23 cellular contexts compared by ENCODE assay signal in the genomic region with DNA sequence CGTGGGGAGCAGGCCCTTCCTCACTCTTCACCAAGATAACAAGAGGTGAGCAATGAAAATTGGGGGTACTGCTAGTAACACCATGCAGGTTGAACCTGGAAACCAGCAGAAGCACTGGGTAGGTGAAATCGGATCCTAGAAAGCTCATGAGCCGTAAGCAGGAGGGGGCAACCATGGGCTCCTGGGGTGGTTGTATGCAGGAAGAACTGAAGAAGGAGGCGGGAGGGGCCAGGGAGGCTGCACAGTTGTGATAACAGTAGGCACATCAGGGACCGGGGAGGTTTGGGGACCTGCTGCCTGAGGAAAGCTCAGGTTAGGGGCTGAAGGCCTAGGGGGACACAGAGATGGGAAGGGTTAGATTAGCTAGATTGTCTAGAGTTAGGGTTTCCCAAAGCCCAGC. TPM values are rescaled to one million over a fixed set of nuclear protein-coding genes. Genes with fewer than 3 reads are reported as not detected.
A peak's percentile ranks its signal among the peaks of the same experiment; 100 is the strongest.
DNase-seq lines count a peak whose midpoint lies in the region; ATAC-seq and TF ChIP-seq lines count a peak whose summit lies in the region.
"Had no signal": no experiment of that assay in that cellular context is flagged by ENCODE, and none has a peak within 500 bp of the region (broad histone marks: within the 10 kb centered on the region; RNA-seq: fewer than 3 reads in every experiment).

No MANE protein-coding gene starts in this region.

- ATAC-seq in T-cell (replicated peaks in 1 of 4) (no peak), HG03045 (IDR thresholded peaks at IDR 0.05; ENCODE audit: unreplicated experiment) (no peak), GM18502 (IDR thresholded peaks at IDR 0.05; ENCODE audit: poor library complexity, unreplicated experiment) (no peak)
- ATAC-seq: GM12878, GM23338 had no signal

- CTCF ChIA-PET in activated CD4-positive, alpha-beta memory T cell treated with anti-CD3 and anti-CD28 coated beads for 36 hours (lab: Charles Lee): no interaction called here
- CTCF ChIA-PET in activated CD4-positive, alpha-beta memory T cell treated with anti-CD3 and anti-CD28 coated beads, Interleukin-2, amount 10 ng/mL, durations not matched to agents 7 days and 5 days (lab: Charles Lee): interaction anchor here (1.7 kb wide), 1 partner anchor 266 kb away, joined by 3 read pairs; no protein-coding TSS in a partner anchor
- CTCF ChIA-PET in T-cell (lab: Charles Lee): no interaction called here

- intact Hi-C loops in activated CD4-positive, alpha-beta memory T cell treated with anti-CD3 and anti-CD28 coated beads for 36 hours (cut with micrococcal nuclease): no loop called here

- peak overlapping the region; percentile 36 for H3K27ac Mint-ChIP-seq in activated CD4-positive, alpha-beta memory T cell treated with anti-CD3 and anti-CD28 coated beads for 36 hours
- no peak overlapping the region for H3K27ac Mint-ChIP-seq in activated CD4-positive, alpha-beta memory T cell treated with anti-CD3 and anti-CD28 coated beads, Interleukin-2, amount 10 ng/mL, durations not matched to agents 7 days and 5 days
- H3K27ac Mint-ChIP-seq in T-cell: peak overlapping the region; percentile 28 to 36
- H3K27ac Mint-ChIP-seq in endothelial cell (ENCODE audit: unreplicated experiment): no peak overlapping the region
- H3K27ac Mint-ChIP-seq in type B pancreatic cell: peak overlapping the region; percentile 10
- H3K27ac Mint-ChIP-seq: B cell; CD4-positive, alpha-beta T cell; GM23338 had no signal

- no peak for DNase-seq in activated CD4-positive, alpha-beta memory T cell treated with anti-CD3 and anti-CD28 coated beads for 36 hours
- no peak for DNase-seq in activated CD4-positive, alpha-beta memory T cell treated with anti-CD3 and anti-CD28 coated beads, Interleukin-2, amount 10 ng/mL, durations not matched to agents 7 days and 5 days
- no peak for DNase-seq in T-cell
- DNase-seq in endothelial cell (ENCODE audit: low spot score): no peak
- no peak for DNase-seq in type B pancreatic cell (ENCODE audit: extremely low spot score, unreplicated experiment)
- DNase-seq: CD4-positive, alpha-beta T cell; DMS53; EL; HCEC 1CT; KG1; NCI-H1105 treated with DMSO at 0.1 percent for 48 hours; NCI-H1694; NCI-H2081 treated with DMSO at 0.1 percent for 48 hours; NCI-H510A; NCI-H748 treated with DMSO at 0.1 percent for 48 hours; NK-92 treated with Interleukin-12 subunit alpha and Interleukin-12 subunit beta, amount 100 ng/mL, for 24 hours; Right ventricle myocardium superior had no signal

- no peak overlapping the region for H3K4me3 Mint-ChIP-seq in activated CD4-positive, alpha-beta memory T cell treated with anti-CD3 and anti-CD28 coated beads for 36 hours
- H3K4me3 Mint-ChIP-seq in activated CD4-positive, alpha-beta memory T cell treated with anti-CD3 and anti-CD28 coated beads, Interleukin-2, amount 10 ng/mL, durations not matched to agents 7 days and 5 days: no peak overlapping the region
- H3K4me3 Mint-ChIP-seq in T-cell: no peak overlapping the region
- H3K4me3 Mint-ChIP-seq in endothelial cell (ENCODE audit: unreplicated experiment): peak overlapping the region; percentile 38
- no peak overlapping the region for H3K4me3 Mint-ChIP-seq in type B pancreatic cell
- H3K4me3 Mint-ChIP-seq: B cell; CD4-positive, alpha-beta T cell; GM23338 had no signal

- TF ChIP-seq CTCF in endothelial cell (IDR thresholded peaks at IDR 0.05; ENCODE audit: unreplicated experiment) (no peak), type B pancreatic cell (conservative IDR thresholded peaks at IDR 0.05) (no peak)

- no peaks in the 10 kb centered on the region for H3K27me3 Mint-ChIP-seq in activated CD4-positive, alpha-beta memory T cell treated with anti-CD3 and anti-CD28 coated beads for 36 hours
- no peaks in the 10 kb centered on the region for H3K27me3 Mint-ChIP-seq in activated CD4-positive, alpha-beta memory T cell treated with anti-CD3 and anti-CD28 coated beads, Interleukin-2, amount 10 ng/mL, durations not matched to agents 7 days and 5 days
- H3K27me3 Mint-ChIP-seq in T-cell (no peaks in the 10 kb centered on the region), endothelial cell (ENCODE audit: unreplicated experiment) (peaks cover 4% of the 10 kb centered on the region), type B pancreatic cell (no peaks in the 10 kb centered on the region)
- H3K27me3 Mint-ChIP-seq: B cell; CD4-positive, alpha-beta T cell had no signal

- H3K9me3 Mint-ChIP-seq in activated CD4-positive, alpha-beta memory T cell treated with anti-CD3 and anti-CD28 coated beads for 36 hours: no peaks in the 10 kb centered on the region
- H3K9me3 Mint-ChIP-seq in activated CD4-positive, alpha-beta memory T cell treated with anti-CD3 and anti-CD28 coated beads, Interleukin-2, amount 10 ng/mL, durations not matched to agents 7 days and 5 days: no peaks in the 10 kb centered on the region
- H3K9me3 Mint-ChIP-seq in T-cell (no peaks in the 10 kb centered on the region), endothelial cell (ENCODE audit: unreplicated experiment) (no peaks in the 10 kb centered on the region), type B pancreatic cell (no peaks in the 10 kb centered on the region)
- H3K9me3 Mint-ChIP-seq: CD4-positive, alpha-beta T cell; GM23338 had no signal

- POLR2A ChIA-PET in activated CD4-positive, alpha-beta memory T cell treated with anti-CD3 and anti-CD28 coated beads for 36 hours (lab: Charles Lee): interaction anchor here (0.8 kb wide), 1 partner anchor 54 kb away, joined by 3 read pairs; a partner anchor contains a TSS
- POLR2A ChIA-PET in activated CD4-positive, alpha-beta memory T cell treated with anti-CD3 and anti-CD28 coated beads, Interleukin-2, amount 10 ng/mL, durations not matched to agents 7 days and 5 days (lab: Charles Lee): interaction anchor here (1.1 to 1.9 kb wide), 2 partner anchors 17 to 52 kb away, joined by 3 to 5 read pairs; a partner anchor contains a TSS
- POLR2A ChIA-PET in T-cell (lab: Charles Lee): no interaction called here

- peaks cover 10% of the 10 kb centered on the region for H3K36me3 Mint-ChIP-seq in activated CD4-positive, alpha-beta memory T cell treated with anti-CD3 and anti-CD28 coated beads for 36 hours
- peaks cover 31% of the 10 kb centered on the region for H3K36me3 Mint-ChIP-seq in activated CD4-positive, alpha-beta memory T cell treated with anti-CD3 and anti-CD28 coated beads, Interleukin-2, amount 10 ng/mL, durations not matched to agents 7 days and 5 days (ENCODE audit: low read depth)
- H3K36me3 Mint-ChIP-seq in T-cell (peaks cover 38% of the 10 kb centered on the region), endothelial cell (ENCODE audit: low read depth, unreplicated experiment) (peaks cover 16% of the 10 kb centered on the region), type B pancreatic cell (peaks cover 13% of the 10 kb centered on the region)

- peaks cover 9% of the 10 kb centered on the region for H3K4me1 Mint-ChIP-seq in activated CD4-positive, alpha-beta memory T cell treated with anti-CD3 and anti-CD28 coated beads for 36 hours (ENCODE audit: low read depth)
- H3K4me1 Mint-ChIP-seq in activated CD4-positive, alpha-beta memory T cell treated with anti-CD3 and anti-CD28 coated beads, Interleukin-2, amount 10 ng/mL, durations not matched to agents 7 days and 5 days: peaks cover 7% of the 10 kb centered on the region
- H3K4me1 Mint-ChIP-seq in T-cell (peaks cover 2 to 5% (median 3%) of the 10 kb centered on the region in 3 donors), endothelial cell (ENCODE audit: unreplicated experiment) (peaks cover 22% of the 10 kb centered on the region), type B pancreatic cell (ENCODE audit: unreplicated experiment) (peaks cover 10% of the 10 kb centered on the region)

RNA-seq across cellular contexts. Expression of a gene that starts 5.6 kb away (rescaled TPM):
- 1 to 10 TPM; 1.4 to 1.8 TPM for total RNA-seq in activated CD4-positive, alpha-beta memory T cell treated with anti-CD3 and anti-CD28 coated beads for 36 hours
- total RNA-seq in activated CD4-positive, alpha-beta memory T cell treated with anti-CD3 and anti-CD28 coated beads, Interleukin-2, amount 10 ng/mL, durations not matched to agents 7 days and 5 days: 1 to 10 TPM; 2.3 to 2.6 TPM
- total RNA-seq in T-cell: 1 to 10 TPM in 4 of 5 donors, under 1 TPM in 1; 0.75 to 8.8 (median 5.8) TPM
- total RNA-seq in endothelial cell (ENCODE audit: unreplicated experiment): 22.0 TPM
- total RNA-seq in type B pancreatic cell (ENCODE audit: low replicate concordance): 2.0 and 2.3 TPM in 2 replicates
- total RNA-seq: A172, GM23338 had no signal

RNA-seq across cellular contexts. Expression of a gene that starts 16.6 kb away (rescaled TPM):
- total RNA-seq in activated CD4-positive, alpha-beta memory T cell treated with anti-CD3 and anti-CD28 coated beads for 36 hours: 10 to 100 TPM; 29.1 to 29.6 TPM
- total RNA-seq in activated CD4-positive, alpha-beta memory T cell treated with anti-CD3 and anti-CD28 coated beads, Interleukin-2, amount 10 ng/mL, durations not matched to agents 7 days and 5 days: 10 to 100 TPM; 53.1 to 55.0 TPM
- 10 to 100 TPM; 58.2 to 74.4 (median 61.2) TPM for total RNA-seq in T-cell
- 54.7 TPM for total RNA-seq in endothelial cell (ENCODE audit: unreplicated experiment)
- 80.9 and 91.3 TPM in 2 replicates for total RNA-seq in type B pancreatic cell (ENCODE audit: low replicate concordance)

RNA-seq across cellular contexts. Expression of a gene that starts 16.7 kb away (rescaled TPM):
- total RNA-seq in activated CD4-positive, alpha-beta memory T cell treated with anti-CD3 and anti-CD28 coated beads for 36 hours: 10 to 100 TPM in 1 of 2 experiments, 1 to 10 TPM in 1; 9.2 to 11.6 TPM
- total RNA-seq in activated CD4-positive, alpha-beta memory T cell treated with anti-CD3 and anti-CD28 coated beads, Interleukin-2, amount 10 ng/mL, durations not matched to agents 7 days and 5 days: 10 to 100 TPM; 16.7 to 17.2 TPM
- total RNA-seq in T-cell (10 to 100 TPM; 29.7 to 50.5 (median 40.9) TPM), endothelial cell (ENCODE audit: unreplicated experiment) (16.3 TPM), type B pancreatic cell (ENCODE audit: low replicate concordance) (13.9 and 22.0 TPM in 2 replicates)

RNA-seq across cellular contexts. Expression of a gene that starts 20.2 kb away (rescaled TPM):
- total RNA-seq in activated CD4-positive, alpha-beta memory T cell treated with anti-CD3 and anti-CD28 coated beads for 36 hours: not detected
- total RNA-seq in activated CD4-positive, alpha-beta memory T cell treated with anti-CD3 and anti-CD28 coated beads, Interleukin-2, amount 10 ng/mL, durations not matched to agents 7 days and 5 days: not detected
- total RNA-seq in T-cell (not detected), endothelial cell (ENCODE audit: unreplicated experiment) (not detected), type B pancreatic cell (ENCODE audit: low replicate concordance) (not detected in 2 replicates)
- total RNA-seq: A172; B cell; CD4-positive, alpha-beta T cell; GM12878; GM23338; Right ventricle myocardium superior had no signal

RNA-seq across cellular contexts. Expression of a gene that starts 20.6 kb away (rescaled TPM):
- total RNA-seq in activated CD4-positive, alpha-beta memory T cell treated with anti-CD3 and anti-CD28 coated beads for 36 hours: 100 to 1,000 TPM; 227 to 234 TPM
- 100 to 1,000 TPM; 199 to 212 TPM for total RNA-seq in activated CD4-positive, alpha-beta memory T cell treated with anti-CD3 and anti-CD28 coated beads, Interleukin-2, amount 10 ng/mL, durations not matched to agents 7 days and 5 days
- total RNA-seq in T-cell: 100 to 1,000 TPM in 4 of 5 donors, 10 to 100 TPM in 1; 98.4 to 129 (median 126) TPM
- total RNA-seq in endothelial cell (ENCODE audit: unreplicated experiment): 164 TPM
- 142 and 175 TPM in 2 replicates for total RNA-seq in type B pancreatic cell (ENCODE audit: low replicate concordance)

Comparison
In these comparisons a context has a peak if more than half of its experiments do, and no peak if none do; other contexts are left out.
1. H3K27ac Mint-ChIP-seq: peak in activated CD4-positive, alpha-beta memory T cell treated with anti-CD3 and anti-CD28 coated beads for 36 hours (single experiment), T-cell (2 of 2) and type B pancreatic cell (single experiment); none in activated CD4-positive, alpha-beta memory T cell treated with anti-CD3 and anti-CD28 coated beads, Interleukin-2, amount 10 ng/mL, durations not matched to agents 7 days and 5 days (single experiment) and endothelial cell (single experiment).
2. POLR2A ChIA-PET loops: an anchor here in activated CD4-positive, alpha-beta memory T cell treated with anti-CD3 and anti-CD28 coated beads for 36 hours (0.8 kb wide) and activated CD4-positive, alpha-beta memory T cell treated with anti-CD3 and anti-CD28 coated beads, Interleukin-2, amount 10 ng/mL, durations not matched to agents 7 days and 5 days (1.1 to 1.9 kb wide); none called in T-cell.